24 cellular contexts compared by ENCODE assay signal in genomic region chr3:66931699-66932098, GRCh38.
A peak's percentile ranks its signal among the peaks of the same experiment; 100 is the strongest.
DNase-seq lines count a peak whose midpoint lies in the region; ATAC-seq and TF ChIP-seq lines count a peak whose summit lies in the region.
"Had no signal": no experiment of that assay in that cellular context is flagged by ENCODE, and none has a peak within 500 bp of the region (broad histone marks: within the 10 kb centered on the region; RNA-seq: fewer than 3 reads in every experiment).

No MANE protein-coding gene starts in this region.

- H3K27ac Mint-ChIP-seq in neural crest cell (ENCODE audit: unreplicated experiment): peak overlapping the region; percentile 96
- peak overlapping the region; percentile 51 for H3K27ac Mint-ChIP-seq in type B pancreatic cell
- H3K27ac Mint-ChIP-seq in HFFc6: no peak overlapping the region
- H3K27ac Mint-ChIP-seq: CD4-positive, alpha-beta memory T cell had no signal

- no peaks in the 10 kb centered on the region for H3K27me3 ChIP-seq in hepatocyte
- H3K27me3 ChIP-seq: BLaER1 treated with 17β-estradiol and CSF1 and Interleukin-3, amounts not matched to agents 10 nM and 100 nM had no signal

- DNase-seq in NCI-H526 (lab: John Stamatoyannopoulos, UW): peak; percentile 42 to 47
- no peak for DNase-seq in hepatocyte (ENCODE audit: low spot score)
- no peak for DNase-seq in neural crest cell (ENCODE audit: low read depth, low spot score)
- no peak for DNase-seq in type B pancreatic cell (ENCODE audit: extremely low spot score, unreplicated experiment)
- no peak for DNase-seq in HFFc6
- DNase-seq: AML-193; CD4-positive, alpha-beta memory T cell; COR-L47; EL; GDM1; KBM-7; MG63; NCI-H2029; NCI-H446 treated with DMSO at 0.1 percent for 48 hours; NCI-H69; SHP77 had no signal

- peaks cover 3% of the 10 kb centered on the region for H3K9me3 Mint-ChIP-seq in neural crest cell
- no peaks in the 10 kb centered on the region for H3K9me3 Mint-ChIP-seq in type B pancreatic cell
- no peaks in the 10 kb centered on the region for H3K9me3 Mint-ChIP-seq in HFFc6
- H3K9me3 Mint-ChIP-seq: CD4-positive, alpha-beta memory T cell had no signal

- H3K27ac ChIP-seq in hepatocyte: peak overlapping the region; percentile 56
- H3K27ac ChIP-seq: A549; BLaER1 treated with 17β-estradiol and CSF1 and Interleukin-3, amounts not matched to agents 10 nM and 100 nM; RWPE1 had no signal

- no peaks in the 10 kb centered on the region for H3K27me3 Mint-ChIP-seq in neural crest cell (ENCODE audit: low read depth)
- H3K27me3 Mint-ChIP-seq in type B pancreatic cell: peaks cover 9% of the 10 kb centered on the region
- H3K27me3 Mint-ChIP-seq in HFFc6 (ENCODE audit: insufficient read depth): peaks cover 2% of the 10 kb centered on the region; the same call in 1 of the 2 replicates
- H3K27me3 Mint-ChIP-seq: CD4-positive, alpha-beta memory T cell had no signal

- H4K20me1 ChIP-seq in hepatocyte (ENCODE audit: insufficient read depth, poor library complexity, severe bottlenecking): no peaks in the 10 kb centered on the region
- H4K20me1 ChIP-seq: BLaER1 treated with 17β-estradiol and CSF1 and Interleukin-3, amounts not matched to agents 10 nM and 100 nM had no signal

- TF ChIP-seq CTCF in hepatocyte (IDR thresholded peaks at IDR 0.05; ENCODE audit: poor library complexity): no peak
- no peak for TF ChIP-seq CTCF in neural crest cell (conservative IDR thresholded peaks at IDR 0.05)
- TF ChIP-seq CTCF in type B pancreatic cell (conservative IDR thresholded peaks at IDR 0.05): no peak
- TF ChIP-seq CTCF in HFFc6 (IDR thresholded peaks at IDR 0.05): no peak

- H3K4me2 ChIP-seq in hepatocyte: peak overlapping the region; percentile 62
- H3K4me2 ChIP-seq: A549; BLaER1 treated with 17β-estradiol and CSF1 and Interleukin-3, amounts not matched to agents 10 nM and 100 nM had no signal

- WGBS in hepatocyte (ENCODE audit: low lambda C conversion rate, missing lambda C conversion rate): 61% methylated on average over 1 of the region's 1 CpG

- no peak overlapping the region for H2AFZ ChIP-seq in hepatocyte

- no peaks in the 10 kb centered on the region for H3K36me3 ChIP-seq in hepatocyte (replicated peaks; ENCODE audit: insufficient read depth, low read depth)
- H3K36me3 ChIP-seq: BLaER1 treated with 17β-estradiol and CSF1 and Interleukin-3, amounts not matched to agents 10 nM and 100 nM; HAP-1; MG63 had no signal

- H3K79me2 ChIP-seq in hepatocyte: no peaks in the 10 kb centered on the region

- no peaks in the 10 kb centered on the region for H3K9me2 ChIP-seq in hepatocyte (replicated peaks; ENCODE audit: insufficient read depth)

- H3K4me1 ChIP-seq in hepatocyte (ENCODE audit: insufficient read depth): peaks cover 8% of the 10 kb centered on the region
- H3K4me1 ChIP-seq: A549; BLaER1 treated with 17β-estradiol and CSF1 and Interleukin-3, amounts not matched to agents 10 nM and 100 nM had no signal

- no peaks in the 10 kb centered on the region for H3K9me3 ChIP-seq in hepatocyte (ENCODE audit: low read depth)
- H3K9me3 ChIP-seq: A549; BLaER1 treated with 17β-estradiol and CSF1 and Interleukin-3, amounts not matched to agents 10 nM and 100 nM; HAP-1; MG63 had no signal

- H3K36me3 Mint-ChIP-seq in neural crest cell (ENCODE audit: low read depth): no peaks in the 10 kb centered on the region
- no peaks in the 10 kb centered on the region for H3K36me3 Mint-ChIP-seq in type B pancreatic cell
- H3K36me3 Mint-ChIP-seq in HFFc6 (ENCODE audit: low read depth): no peaks in the 10 kb centered on the region
- H3K36me3 Mint-ChIP-seq: CD4-positive, alpha-beta memory T cell had no signal

- ATAC-seq in GM21381 (IDR thresholded peaks at IDR 0.05; ENCODE audit: unreplicated experiment): no peak
- ATAC-seq in activated CD4-positive, CD25-positive, alpha-beta regulatory T cell treated with anti-CD3 and anti-CD28 coated beads, Interleukin-2, amount 50 U/mL, for 24 hours: no peak
- ATAC-seq: A549, GM12878, Panc1 had no signal

- H3K4me1 Mint-ChIP-seq in neural crest cell: peaks cover 80% of the 10 kb centered on the region
- peaks cover 23% of the 10 kb centered on the region for H3K4me1 Mint-ChIP-seq in type B pancreatic cell (ENCODE audit: unreplicated experiment)
- no peaks in the 10 kb centered on the region for H3K4me1 Mint-ChIP-seq in HFFc6 (ENCODE audit: low read depth)

- no peak overlapping the region for H3K4me3 ChIP-seq in hepatocyte
- H3K4me3 ChIP-seq: A549; BLaER1 treated with 17β-estradiol and CSF1 and Interleukin-3, amounts not matched to agents 10 nM and 100 nM; GM12878; HAP-1; MG63 had no signal

- peak overlapping the region; percentile 68 for H3K4me3 Mint-ChIP-seq in neural crest cell
- H3K4me3 Mint-ChIP-seq in type B pancreatic cell: peak overlapping the region; percentile 12
- no peak overlapping the region for H3K4me3 Mint-ChIP-seq in HFFc6
- H3K4me3 Mint-ChIP-seq: CD4-positive, alpha-beta memory T cell had no signal

Comparison
In these comparisons a context has a peak if more than half of its experiments do, and no peak if none do; other contexts are left out.
1. DNase-seq: peak in NCI-H526 (2 of 2); none in hepatocyte (single experiment), neural crest cell (single experiment), type B pancreatic cell (single experiment) and HFFc6 (single experiment).